Comparison of ENCODE assay signal across 9 cellular contexts in genomic region chr12:22101749-22102243, GRCh38. TPM values are rescaled to one million over a fixed set of nuclear protein-coding genes. Genes with fewer than 3 reads are reported as not detected.
DNase-seq lines count a peak whose midpoint lies in the region; ATAC-seq, FAIRE-seq and TF ChIP-seq lines count a peak whose summit lies in the region.
"Had no signal": no experiment of that assay in that cellular context is flagged by ENCODE, and none has a peak within 500 bp of the region (broad histone marks: within the 10 kb centered on the region; RNA-seq: fewer than 3 reads in every experiment).

No MANE protein-coding gene starts in this region.

- SMC1A ChIA-PET in GM12878 (lab: Charles Lee; ENCODE audit: uncharacterized antibody, unreplicated experiment): interaction anchor here (0.8 to 2.1 kb wide), 2 partner anchors 71 to 355 kb away, joined by 3 to 6 read pairs; no protein-coding TSS in a partner anchor

- no peaks in the 10 kb centered on the region for H4K20me1 ChIP-seq in GM12878 (ENCODE audit: control insufficient read depth, insufficient read depth)
- no peaks in the 10 kb centered on the region for H4K20me1 ChIP-seq in MM.1S (ENCODE audit: insufficient read depth, low read length)

- H3K4me1 ChIP-seq in GM12878 (ENCODE audit: control insufficient read depth, insufficient read depth, low read length): peaks cover 2% of the 10 kb centered on the region; the same call in 1 of the 2 replicates
- H3K4me1 ChIP-seq in mucosa of descending colon (ENCODE audit: low read depth): no peaks in the 10 kb centered on the region
- H3K4me1 ChIP-seq in MM.1S (ENCODE audit: low read length): no peaks in the 10 kb centered on the region

- POLR2A ChIA-PET in GM12878 (lab: Charles Lee): no interaction called here

- no peak for TF ChIP-seq POLR2A in GM12878 (IDR thresholded peaks at IDR 0.05; ENCODE audit: low read depth, low read length)

- FAIRE-seq in GM12878 (lab: Jason Lieb, UNC): no peak

- no peaks in the 10 kb centered on the region for H3K9me3 ChIP-seq in GM12878 (replicated peaks; ENCODE audit: control insufficient read depth, insufficient read depth, low read length)
- H3K9me3 ChIP-seq in mucosa of descending colon: no peaks in the 10 kb centered on the region
- no peaks in the 10 kb centered on the region for H3K9me3 ChIP-seq in MM.1S (replicated peaks; ENCODE audit: insufficient read depth, low read length)

- no TSS peak for BruUV-seq in GM12878 (replicated peaks; lab: Mats Ljungman, UMichigan)

- WGBS in GM12878 (ENCODE audit: insufficient coverage, insufficient replicate concordance, low lambda C conversion rate, missing lambda C conversion rate): 34% methylated on average over 5 of the region's 5 CpGs

- no peaks in the 10 kb centered on the region for H3K27me3 ChIP-seq in GM12878 (replicated peaks in 1 of 2; ENCODE audit: control insufficient read depth in 2 of 2, insufficient read depth in 2 of 2, low read length in 1 of 2)
- no peaks in the 10 kb centered on the region for H3K27me3 ChIP-seq in MM.1S (replicated peaks; ENCODE audit: insufficient read depth, low read length)

- no peaks in the 10 kb centered on the region for H3F3A ChIP-seq in MM.1S (ENCODE audit: insufficient read depth, low read length)

- in situ Hi-C loops in GM12878 (cut with MboI): loop anchor here (10.0 kb wide), 1 partner anchor 343 kb away; no protein-coding TSS in a partner anchor

- H2AFZ ChIP-seq in GM12878 (ENCODE audit: control insufficient read depth, low read depth, low read length): no peak overlapping the region; the same call in 1 of the 2 replicates
- no peak overlapping the region for H2AFZ ChIP-seq in MM.1S (ENCODE audit: low read length)

- DNase-seq in DMS53 (lab: John Stamatoyannopoulos, UW) (peak; percentile 22), DMS53 treated with DMSO at 0.1 percent for 48 hours (lab: John Stamatoyannopoulos, UW; ENCODE audit: unreplicated experiment) (no peak), GM12878 (ENCODE audit: low read depth, low spot score) (no peak), mucosa of descending colon (peak in 1 of 3 donors; percentile 17), T-helper 9 cell (no peak), MM.1S (no peak), NAMALWA (ENCODE audit: low spot score) (no peak)

- TF ChIP-seq EP300 in GM12878 (IDR thresholded peaks at IDR 0.05; ENCODE audit: borderline replicate concordance in 1 of 2, control insufficient read depth in 1 of 2, low read depth in 2 of 2, low read length in 2 of 2): no peak

- intact Hi-C loops in GM12878 (cut with micrococcal nuclease; ENCODE audit: unreplicated experiment): loop anchor here (1.0 to 5.0 kb wide), 3 partner anchors 234 to 356 kb away; no protein-coding TSS in a partner anchor
- intact Hi-C loops in mucosa of descending colon (cut with DNase I, micrococcal nuclease): loop anchor here in 1 of 2 donors (5.0 kb wide), 1 partner anchor 236 kb away; no protein-coding TSS in a partner anchor

- ATAC-seq in HG03025 (IDR thresholded peaks at IDR 0.05; ENCODE audit: low FRiP score, unreplicated experiment) (peak; percentile 33), GM12878 (peak; percentile 61), mucosa of descending colon (peak; percentile 56)

- H3K36me3 ChIP-seq in GM12878 (ENCODE audit: control insufficient read depth in 2 of 2, insufficient read depth in 2 of 2, low read length in 1 of 2) (no peaks in the 10 kb centered on the region), mucosa of descending colon (ENCODE audit: low read depth) (no peaks in the 10 kb centered on the region), MM.1S (replicated peaks; ENCODE audit: insufficient read depth, low read length) (no peaks in the 10 kb centered on the region)

- no peaks in the 10 kb centered on the region for H3K9me2 ChIP-seq in MM.1S (replicated peaks; ENCODE audit: insufficient read depth, low read length)

- RAD21 ChIA-PET in GM12878 (lab: Charles Lee; ENCODE audit: unreplicated experiment): interaction anchor here (0.5 to 2.3 kb wide), 2 partner anchors 155 to 342 kb away, joined by 3 to 8 read pairs; no protein-coding TSS in a partner anchor

- CTCF ChIA-PET in GM12878 (lab: Yijun Ruan, JAX): interaction anchor here (1.0 to 3.3 kb wide), 11 partner anchors 12 to 357 kb away, joined by 3 to 21 read pairs (median 4); no protein-coding TSS in a partner anchor

- no peak overlapping the region for H3K4me3 ChIP-seq in GM12878
- H3K4me3 ChIP-seq in mucosa of descending colon: no peak overlapping the region
- H3K4me3 ChIP-seq in MM.1S (ENCODE audit: low read length): no peak overlapping the region

- H3K4me2 ChIP-seq in GM12878 (ENCODE audit: control insufficient read depth, insufficient read depth): no peak overlapping the region
- H3K4me2 ChIP-seq in MM.1S (ENCODE audit: low read depth, low read length): no peak overlapping the region

- H3K27ac ChIP-seq in GM12878 (ENCODE audit: control insufficient read depth, insufficient read depth) (no peak overlapping the region), MM.1S (ENCODE audit: low read length) (no peak overlapping the region)
- H3K27ac ChIP-seq: 22Rv1 had no signal

- no peak for TF ChIP-seq CTCF in GM12878 (IDR thresholded peaks at IDR 0.05 in 2 of 3, conservative IDR thresholded peaks at IDR 0.05 in 1 of 3; ENCODE audit: control insufficient read depth in 2 of 3, extremely low read depth in 1 of 3, insufficient read depth in 1 of 3, low read depth in 3 of 3, low read length in 3 of 3)
- no peak for TF ChIP-seq CTCF in mucosa of descending colon (IDR thresholded peaks at IDR 0.05)
- TF ChIP-seq CTCF in MM.1S (IDR thresholded peaks at IDR 0.05; ENCODE audit: low read length): no peak

- no peak for TF ChIP-seq RAD21 in GM12878 (IDR thresholded peaks at IDR 0.05; ENCODE audit: insufficient read depth, low read depth, low read length)

- H3K79me2 ChIP-seq in GM12878 (ENCODE audit: control insufficient read depth, insufficient read depth, low read length) (no peaks in the 10 kb centered on the region), MM.1S (ENCODE audit: low read length) (no peaks in the 10 kb centered on the region)

- H3K9ac ChIP-seq in GM12878 (ENCODE audit: control insufficient read depth, insufficient read depth, low read length) (no peak overlapping the region), MM.1S (ENCODE audit: low read length) (no peak overlapping the region)

TF ChIP-seq in GM12878, 131 proteins besides CTCF, POLR2A, EP300 and RAD21:
- TF ChIP-seq BHLHE40 (IDR thresholded peaks at IDR 0.05; ENCODE audit: borderline replicate concordance in 1 of 2, low read depth in 2 of 2, low read length in 1 of 2) (0 out of 4 replicates have a peak, but pooled peaks of 1 of the 2 experiments have one; percentile 10), ESRRA (IDR thresholded peaks at IDR 0.05; ENCODE audit: low read length) (no peak)

RNA-seq across cellular contexts. Expression of gene CMAS, which starts 55.8 kb away (rescaled TPM):
- total RNA-seq in GM12878 (2013; cell fraction: nucleolus; rRNA removed): 9.0 and 13.0 TPM in 2 replicates
- total RNA-seq in GM12878 (2014; rRNA removed) (24.2 and 28.5 TPM in 2 replicates), GM12878 (2014; rRNA removed; fragmentation: Illumina TruSeq; extraction: Trizol) (26.7 TPM in 2 replicates), GM12878 (2021) (31.4 and 34.6 TPM in 2 replicates), mucosa of descending colon (100 to 1,000 TPM in 2 of 3 donors, 10 to 100 TPM in 1; 70.1 to 139 (median 121) TPM)
- 25.6 TPM for polyA plus RNA-seq in GM12878 (2011; ENCODE audit: low read depth)
- polyA plus RNA-seq in GM12878 (2011; rRNA removed) (30.3 and 43.4 TPM in 2 replicates), GM12878 (2014; fragmentation: Illumina TruSeq; extraction: Trizol) (31.6 and 42.0 TPM in 2 replicates), GM12878 (2014; fragmentation: Nextera tagmentation; extraction: Ambion mirVana) (10 to 100 TPM; 12.9 to 25.7 TPM), GM12878 (2014; rRNA removed) (37.6 and 41.4 TPM in 2 replicates), GM12878 (2016; fragmentation: Nextera tagmentation; extraction: Ambion mirVana) (10 to 100 TPM; 65.0 to 73.2 TPM)
- 8.9 and 9.0 TPM in 2 replicates for polyA plus RNA-seq in GM12878 (2011; cell fraction: cytosol; rRNA removed)
- polyA plus RNA-seq in GM12878 (2011; cell fraction: nucleus; rRNA removed): 10.9 and 12.1 TPM in 2 replicates
- 29.1 and 38.4 TPM in 2 replicates for polyA plus RNA-seq in GM12878 (2012)
- polyA minus RNA-seq in GM12878 (2011; rRNA and poly(A)+ RNA removed): 4.7 and 5.2 TPM in 2 replicates
- polyA minus RNA-seq in GM12878 (2011; cell fraction: cytosol; rRNA and poly(A)+ RNA removed): 4.5 and 5.5 TPM in 2 replicates
- polyA minus RNA-seq in GM12878 (2011; cell fraction: nucleus; rRNA and poly(A)+ RNA removed): 2.5 and 6.3 TPM in 2 replicates
